In the genomic region with DNA sequence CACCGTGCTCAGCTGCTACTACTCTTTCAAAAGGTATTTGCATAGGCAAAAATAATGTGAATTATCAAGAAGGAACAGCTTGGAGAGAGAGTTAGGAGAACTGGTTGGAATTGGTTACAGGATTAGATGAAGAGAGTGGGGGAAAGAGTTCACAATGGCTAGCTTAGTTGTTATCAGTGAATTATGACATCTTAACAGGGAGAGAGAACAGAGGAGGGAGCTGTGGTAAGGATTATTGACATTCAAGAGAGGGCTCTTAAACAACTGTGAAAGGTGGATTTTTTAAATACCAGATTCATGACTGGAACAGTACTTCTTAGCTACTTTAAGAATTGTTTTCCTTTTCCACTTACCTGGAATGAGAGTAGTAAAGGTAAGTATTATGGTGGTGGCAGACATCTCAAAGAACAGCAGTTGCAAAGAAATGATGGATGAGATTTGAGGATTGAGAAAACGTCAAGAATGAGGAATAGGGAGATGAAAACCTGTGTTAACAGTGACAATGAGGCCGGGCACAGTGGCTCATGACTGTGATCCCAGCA, we compare ENCODE assay signal across 1 cellular context.
TF ChIP-seq lines count a peak whose summit lies in the region.

No MANE protein-coding gene starts in this region.

TF ChIP-seq in WTC11, 78 proteins besides CTCF, POLR2A, EP300 and RAD21 (continued from another document):
- TF ChIP-seq, protein P1, sequence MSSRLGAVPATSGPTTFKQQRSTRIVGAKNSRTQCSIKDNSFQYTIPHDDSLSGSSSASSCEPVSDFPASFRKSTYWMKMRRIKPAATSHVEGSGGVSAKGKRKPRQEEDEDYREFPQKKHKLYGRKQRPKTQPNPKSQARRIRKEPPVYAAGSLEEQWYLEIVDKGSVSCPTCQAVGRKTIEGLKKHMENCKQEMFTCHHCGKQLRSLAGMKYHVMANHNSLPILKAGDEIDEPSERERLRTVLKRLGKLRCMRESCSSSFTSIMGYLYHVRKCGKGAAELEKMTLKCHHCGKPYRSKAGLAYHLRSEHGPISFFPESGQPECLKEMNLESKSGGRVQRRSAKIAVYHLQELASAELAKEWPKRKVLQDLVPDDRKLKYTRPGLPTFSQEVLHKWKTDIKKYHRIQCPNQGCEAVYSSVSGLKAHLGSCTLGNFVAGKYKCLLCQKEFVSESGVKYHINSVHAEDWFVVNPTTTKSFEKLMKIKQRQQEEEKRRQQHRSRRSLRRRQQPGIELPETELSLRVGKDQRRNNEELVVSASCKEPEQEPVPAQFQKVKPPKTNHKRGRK (CRISPR knock-in tag; IDR thresholded peaks at IDR 0.05; ENCODE audit: borderline replicate concordance), result no peak
- TF ChIP-seq IRF2 (CRISPR knock-in tag; IDR thresholded peaks at IDR 0.05; ENCODE audit: borderline replicate concordance, low read depth), result no peak
- no peak for TF ChIP-seq GTF2I (CRISPR knock-in tag; conservative IDR thresholded peaks at IDR 0.05)
- TF ChIP-seq, protein P2, sequence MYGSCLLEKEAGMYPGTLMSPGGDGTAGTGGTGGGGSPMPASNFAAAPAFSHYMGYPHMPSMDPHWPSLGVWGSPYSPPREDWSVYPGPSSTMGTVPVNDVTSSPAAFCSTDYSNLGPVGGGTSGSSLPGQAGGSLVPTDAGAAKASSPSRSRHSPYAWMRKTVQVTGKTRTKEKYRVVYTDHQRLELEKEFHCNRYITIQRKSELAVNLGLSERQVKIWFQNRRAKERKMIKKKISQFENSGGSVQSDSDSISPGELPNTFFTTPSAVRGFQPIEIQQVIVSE (CRISPR knock-in tag; IDR thresholded peaks at IDR 0.05; ENCODE audit: borderline replicate concordance), result no peak
- TF ChIP-seq, protein P3, sequence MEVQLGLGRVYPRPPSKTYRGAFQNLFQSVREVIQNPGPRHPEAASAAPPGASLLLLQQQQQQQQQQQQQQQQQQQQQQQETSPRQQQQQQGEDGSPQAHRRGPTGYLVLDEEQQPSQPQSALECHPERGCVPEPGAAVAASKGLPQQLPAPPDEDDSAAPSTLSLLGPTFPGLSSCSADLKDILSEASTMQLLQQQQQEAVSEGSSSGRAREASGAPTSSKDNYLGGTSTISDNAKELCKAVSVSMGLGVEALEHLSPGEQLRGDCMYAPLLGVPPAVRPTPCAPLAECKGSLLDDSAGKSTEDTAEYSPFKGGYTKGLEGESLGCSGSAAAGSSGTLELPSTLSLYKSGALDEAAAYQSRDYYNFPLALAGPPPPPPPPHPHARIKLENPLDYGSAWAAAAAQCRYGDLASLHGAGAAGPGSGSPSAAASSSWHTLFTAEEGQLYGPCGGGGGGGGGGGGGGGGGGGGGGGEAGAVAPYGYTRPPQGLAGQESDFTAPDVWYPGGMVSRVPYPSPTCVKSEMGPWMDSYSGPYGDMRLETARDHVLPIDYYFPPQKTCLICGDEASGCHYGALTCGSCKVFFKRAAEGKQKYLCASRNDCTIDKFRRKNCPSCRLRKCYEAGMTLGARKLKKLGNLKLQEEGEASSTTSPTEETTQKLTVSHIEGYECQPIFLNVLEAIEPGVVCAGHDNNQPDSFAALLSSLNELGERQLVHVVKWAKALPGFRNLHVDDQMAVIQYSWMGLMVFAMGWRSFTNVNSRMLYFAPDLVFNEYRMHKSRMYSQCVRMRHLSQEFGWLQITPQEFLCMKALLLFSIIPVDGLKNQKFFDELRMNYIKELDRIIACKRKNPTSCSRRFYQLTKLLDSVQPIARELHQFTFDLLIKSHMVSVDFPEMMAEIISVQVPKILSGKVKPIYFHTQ (CRISPR knock-in tag; IDR thresholded peaks at IDR 0.05), result no peak
- TF ChIP-seq, protein P4, sequence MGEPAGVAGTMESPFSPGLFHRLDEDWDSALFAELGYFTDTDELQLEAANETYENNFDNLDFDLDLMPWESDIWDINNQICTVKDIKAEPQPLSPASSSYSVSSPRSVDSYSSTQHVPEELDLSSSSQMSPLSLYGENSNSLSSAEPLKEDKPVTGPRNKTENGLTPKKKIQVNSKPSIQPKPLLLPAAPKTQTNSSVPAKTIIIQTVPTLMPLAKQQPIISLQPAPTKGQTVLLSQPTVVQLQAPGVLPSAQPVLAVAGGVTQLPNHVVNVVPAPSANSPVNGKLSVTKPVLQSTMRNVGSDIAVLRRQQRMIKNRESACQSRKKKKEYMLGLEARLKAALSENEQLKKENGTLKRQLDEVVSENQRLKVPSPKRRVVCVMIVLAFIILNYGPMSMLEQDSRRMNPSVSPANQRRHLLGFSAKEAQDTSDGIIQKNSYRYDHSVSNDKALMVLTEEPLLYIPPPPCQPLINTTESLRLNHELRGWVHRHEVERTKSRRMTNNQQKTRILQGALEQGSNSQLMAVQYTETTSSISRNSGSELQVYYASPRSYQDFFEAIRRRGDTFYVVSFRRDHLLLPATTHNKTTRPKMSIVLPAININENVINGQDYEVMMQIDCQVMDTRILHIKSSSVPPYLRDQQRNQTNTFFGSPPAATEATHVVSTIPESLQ (CRISPR knock-in tag; IDR thresholded peaks at IDR 0.05), result no peak
- TF ChIP-seq, protein P5, sequence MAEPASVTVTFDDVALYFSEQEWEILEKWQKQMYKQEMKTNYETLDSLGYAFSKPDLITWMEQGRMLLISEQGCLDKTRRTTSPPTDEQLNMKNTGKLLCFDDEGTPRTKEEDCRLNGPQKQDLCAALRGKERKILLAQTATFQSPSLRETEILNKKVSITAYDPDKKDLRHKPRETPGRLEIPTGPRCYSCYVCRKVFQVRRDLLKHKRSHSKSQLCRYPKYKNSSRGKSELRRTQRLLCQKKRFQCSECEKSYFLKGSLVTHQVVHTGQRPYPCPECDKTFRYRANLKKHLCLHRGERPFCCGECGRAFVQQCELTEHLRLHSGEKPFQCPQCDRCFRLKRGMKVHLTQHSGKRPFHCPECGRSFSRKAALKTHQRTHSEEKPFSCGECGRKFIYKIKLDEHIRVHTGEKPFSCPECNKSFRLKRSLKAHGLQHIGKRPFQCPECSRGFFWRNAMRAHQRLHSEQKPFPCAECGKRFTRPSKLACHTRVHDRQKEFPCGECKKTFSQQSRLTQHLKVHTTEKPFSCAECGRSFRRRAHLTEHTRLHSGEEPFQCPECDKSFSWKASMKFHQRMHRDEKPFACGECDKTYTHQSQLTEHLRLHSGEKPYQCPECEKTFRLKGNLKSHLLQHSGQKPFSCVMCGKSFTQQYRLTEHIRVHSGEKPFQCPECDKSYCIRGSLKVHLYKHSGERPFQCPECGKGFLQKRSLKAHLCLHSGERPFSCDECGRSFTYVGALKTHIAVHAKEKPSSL (CRISPR knock-in tag; conservative IDR thresholded peaks at IDR 0.05), result no peak
- TF ChIP-seq, protein P6, sequence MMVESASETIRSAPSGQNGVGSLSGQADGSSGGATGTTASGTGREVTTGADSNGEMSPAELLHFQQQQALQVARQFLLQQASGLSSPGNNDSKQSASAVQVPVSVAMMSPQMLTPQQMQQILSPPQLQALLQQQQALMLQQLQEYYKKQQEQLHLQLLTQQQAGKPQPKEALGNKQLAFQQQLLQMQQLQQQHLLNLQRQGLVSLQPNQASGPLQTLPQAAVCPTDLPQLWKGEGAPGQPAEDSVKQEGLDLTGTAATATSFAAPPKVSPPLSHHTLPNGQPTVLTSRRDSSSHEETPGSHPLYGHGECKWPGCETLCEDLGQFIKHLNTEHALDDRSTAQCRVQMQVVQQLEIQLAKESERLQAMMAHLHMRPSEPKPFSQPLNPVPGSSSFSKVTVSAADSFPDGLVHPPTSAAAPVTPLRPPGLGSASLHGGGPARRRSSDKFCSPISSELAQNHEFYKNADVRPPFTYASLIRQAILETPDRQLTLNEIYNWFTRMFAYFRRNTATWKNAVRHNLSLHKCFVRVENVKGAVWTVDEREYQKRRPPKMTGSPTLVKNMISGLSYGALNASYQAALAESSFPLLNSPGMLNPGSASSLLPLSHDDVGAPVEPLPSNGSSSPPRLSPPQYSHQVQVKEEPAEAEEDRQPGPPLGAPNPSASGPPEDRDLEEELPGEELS (CRISPR knock-in tag; IDR thresholded peaks at IDR 0.05), result no peak
- TF ChIP-seq SOX15 (CRISPR knock-in tag; IDR thresholded peaks at IDR 0.05), result no peak
- no peak for TF ChIP-seq TEAD1 (CRISPR knock-in tag; IDR thresholded peaks at IDR 0.05)
- no peak for TF ChIP-seq TP53 (CRISPR knock-in tag; IDR thresholded peaks at IDR 0.05)
- TF ChIP-seq EMX1 (CRISPR knock-in tag; IDR thresholded peaks at IDR 0.05), result no peak
- TF ChIP-seq, protein P7, sequence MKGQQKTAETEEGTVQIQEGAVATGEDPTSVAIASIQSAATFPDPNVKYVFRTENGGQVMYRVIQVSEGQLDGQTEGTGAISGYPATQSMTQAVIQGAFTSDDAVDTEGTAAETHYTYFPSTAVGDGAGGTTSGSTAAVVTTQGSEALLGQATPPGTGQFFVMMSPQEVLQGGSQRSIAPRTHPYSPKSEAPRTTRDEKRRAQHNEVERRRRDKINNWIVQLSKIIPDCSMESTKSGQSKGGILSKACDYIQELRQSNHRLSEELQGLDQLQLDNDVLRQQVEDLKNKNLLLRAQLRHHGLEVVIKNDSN (CRISPR knock-in tag; IDR thresholded peaks at IDR 0.05), result no peak
